Comparison of ENCODE assay signal across 8 cellular contexts in genomic region chr5:61162832-61163567, GRCh38. TPM values are rescaled to one million over a fixed set of nuclear protein-coding genes. Genes with fewer than 3 reads are reported as not detected.
DNase-seq lines count a peak whose midpoint lies in the region; ATAC-seq lines count a peak whose summit lies in the region.

No MANE protein-coding gene starts in this region.

- H3K27me3 ChIP-seq in right cardiac atrium (ENCODE audit: control insufficient read depth, insufficient read depth) = no peaks in the 10 kb centered on the region

- peak overlapping the region; percentile 60 for H3K4me3 ChIP-seq in right cardiac atrium (ENCODE audit: low read length)

- peak; percentile 24 for DNase-seq in NCI-H1694 treated with DMSO at 0.1 percent for 48 hours (lab: John Stamatoyannopoulos, UW)
- DNase-seq in NCI-H1694 (lab: John Stamatoyannopoulos, UW) = no peak
- peak; percentile 4 for DNase-seq in NCI-H1092 (lab: John Stamatoyannopoulos, UW)
- DNase-seq in right cardiac atrium = peak in 1 of 3 donors; percentile 15
- DNase-seq in retina = peak; percentile 75
- no peak for DNase-seq in iPS-NIHi11 (ENCODE audit: low spot score)

- no peaks in the 10 kb centered on the region for H3K9me3 ChIP-seq in right cardiac atrium (ENCODE audit: control insufficient read depth, low read length)

- H3K27ac ChIP-seq in adipose tissue (ENCODE audit: low read depth, low read length) (peak overlapping the region; percentile 68), right cardiac atrium (ENCODE audit: low read length) (peak overlapping the region; percentile 81)

- ATAC-seq in right cardiac atrium (peak; percentile 47 to 50), GM21390 (IDR thresholded peaks at IDR 0.05; ENCODE audit: unreplicated experiment) (no peak)

- peaks cover 5% of the 10 kb centered on the region for H3K4me1 ChIP-seq in right cardiac atrium (ENCODE audit: control insufficient read depth, insufficient read depth, low read length)

- intact Hi-C loops in right cardiac atrium (cut with DNase I) = loop anchor here in 3 of 4 donors (5.0 to 10.0 kb wide), 3 partner anchors 152 to 169 kb away; partner anchors contain the start of gene ZSWIM6 (in 1 of the 3)

- WGBS in adipose tissue, 3 donors = 11 to 37% (median 31%) methylated on average over 14 of the region's 14 CpGs
- WGBS in right cardiac atrium = 30% methylated on average over 14 of the region's 14 CpGs

RNA-seq across cellular contexts. Expression of gene SMIM15, which starts 0.7 kb away (rescaled TPM):
- polyA plus RNA-seq in adipose tissue (10 to 100 TPM; 16.1 to 30.1 (median 19.6) TPM), right cardiac atrium (14.2 TPM)
- 10 to 100 TPM; 21.0 to 30.3 (median 27.3) TPM for total RNA-seq in right cardiac atrium

Comparison
In these comparisons a context has a peak if more than half of its experiments do, and no peak if none do; other contexts are left out.
1. DNase-seq: peak in NCI-H1694 treated with DMSO at 0.1 percent for 48 hours (single experiment), NCI-H1092 (single experiment) and retina (single experiment); none in NCI-H1694 (single experiment) and iPS-NIHi11 (single experiment).